Comparison of ENCODE assay signal across 11 cellular contexts in genomic region chr3:62607287-62608029, GRCh38.
DNase-seq lines count a peak whose midpoint lies in the region; ATAC-seq and TF ChIP-seq lines count a peak whose summit lies in the region.
"Had no signal": no experiment of that assay in that cellular context is flagged by ENCODE, and none has a peak within 500 bp of the region (broad histone marks: within the 10 kb centered on the region; RNA-seq: fewer than 3 reads in every experiment).

No MANE protein-coding gene starts in this region.

- H3K4me1 ChIP-seq in naive thymus-derived CD4-positive, alpha-beta T cell (ENCODE audit: control insufficient read depth in 2 of 2, insufficient read depth in 2 of 2, low read length in 2 of 2) = no peaks in the 10 kb centered on the region

- H3K27me3 ChIP-seq in CD4-positive, alpha-beta T cell (ENCODE audit: control insufficient read depth, insufficient read depth, low read length) = no peaks in the 10 kb centered on the region
- H3K27me3 ChIP-seq in naive thymus-derived CD4-positive, alpha-beta T cell (ENCODE audit: control insufficient read depth in 2 of 2, insufficient read depth in 2 of 2, low read length in 2 of 2) = no peaks in the 10 kb centered on the region

- DNase-seq in GM04504 (ENCODE audit: low read depth) (peak; percentile 45), NCI-H510A (lab: John Stamatoyannopoulos, UW) (peak; percentile 46), renal cortical epithelial cell (ENCODE audit: low read depth) (peak; percentile 92), iPS-NIHi11 (ENCODE audit: low spot score) (no peak), NCI-H526 (lab: John Stamatoyannopoulos, UW) (no peak)
- DNase-seq in CD4-positive, alpha-beta T cell = no peak
- no peak for DNase-seq in naive thymus-derived CD4-positive, alpha-beta T cell
- DNase-seq: NCI-H1436 treated with DMSO at 0.1 percent for 48 hours had no signal

- TF ChIP-seq CTCF in CD4-positive, alpha-beta T cell (IDR thresholded peaks at IDR 0.05) = no peak

- H3K27ac ChIP-seq in CD4-positive, alpha-beta T cell (ENCODE audit: low read depth, low read length) = no peak overlapping the region
- no peak overlapping the region for H3K27ac ChIP-seq in naive thymus-derived CD4-positive, alpha-beta T cell (ENCODE audit: low read depth, low read length)

- peak; percentile 57 for ATAC-seq in esophagus mucosa
- ATAC-seq in CD4-positive, alpha-beta T cell (ENCODE audit: poor library complexity) = no peak
- ATAC-seq in naive thymus-derived CD4-positive, alpha-beta T cell = no peak
- ATAC-seq: stimulated activated memory B cell treated with anti-CD40 and anti-IgM and Interleukin-4, amounts not matched to agents 10 μg/mL and 1 μg/mL and 100 μg/mL, for 72 hours had no signal

- POLR2A ChIA-PET in CD4-positive, alpha-beta T cell (lab: Charles Lee) = no interaction called here
- POLR2A ChIA-PET in naive thymus-derived CD4-positive, alpha-beta T cell (lab: Charles Lee) = no interaction called here

- no peaks in the 10 kb centered on the region for H3K27me3 Mint-ChIP-seq in CD4-positive, alpha-beta T cell
- H3K27me3 Mint-ChIP-seq in naive thymus-derived CD4-positive, alpha-beta T cell = peaks cover 0 to 13% (median 0%) of the 10 kb centered on the region in 5 donors
- H3K27me3 Mint-ChIP-seq: dendritic cell treated with granulocyte-macrophage colony-stimulating factor and Interleukin-4, amounts not matched to agents 40 ng/mL and 50 ng/mL, for 4 days; stimulated activated memory B cell treated with anti-CD40 and anti-IgM and Interleukin-4, amounts not matched to agents 10 μg/mL and 1 μg/mL and 100 μg/mL, for 72 hours had no signal

- no peaks in the 10 kb centered on the region for H3K9me3 ChIP-seq in CD4-positive, alpha-beta T cell (ENCODE audit: control insufficient read depth, low read length)
- no peaks in the 10 kb centered on the region for H3K9me3 ChIP-seq in naive thymus-derived CD4-positive, alpha-beta T cell (ENCODE audit: control insufficient read depth in 2 of 3, low read length in 3 of 3)

- no peak overlapping the region for H3K4me3 ChIP-seq in naive thymus-derived CD4-positive, alpha-beta T cell (ENCODE audit: low read length)

- H3K4me3 Mint-ChIP-seq in CD4-positive, alpha-beta T cell = no peak overlapping the region
- H3K4me3 Mint-ChIP-seq in naive thymus-derived CD4-positive, alpha-beta T cell = no peak overlapping the region
- H3K4me3 Mint-ChIP-seq: dendritic cell treated with granulocyte-macrophage colony-stimulating factor and Interleukin-4, amounts not matched to agents 40 ng/mL and 50 ng/mL, for 4 days; stimulated activated memory B cell treated with anti-CD40 and anti-IgM and Interleukin-4, amounts not matched to agents 10 μg/mL and 1 μg/mL and 100 μg/mL, for 72 hours had no signal

- H3K36me3 Mint-ChIP-seq in CD4-positive, alpha-beta T cell (ENCODE audit: low read depth) = no peaks in the 10 kb centered on the region
- H3K36me3 Mint-ChIP-seq in naive thymus-derived CD4-positive, alpha-beta T cell = no peaks in the 10 kb centered on the region
- H3K36me3 Mint-ChIP-seq: stimulated activated memory B cell treated with anti-CD40 and anti-IgM and Interleukin-4, amounts not matched to agents 10 μg/mL and 1 μg/mL and 100 μg/mL, for 72 hours had no signal

- CTCF ChIA-PET in CD4-positive, alpha-beta T cell (lab: Charles Lee) = no interaction called here
- CTCF ChIA-PET in naive thymus-derived CD4-positive, alpha-beta T cell (lab: Charles Lee) = no interaction called here

- no peaks in the 10 kb centered on the region for H3K4me1 Mint-ChIP-seq in CD4-positive, alpha-beta T cell (ENCODE audit: low read depth)
- no peaks in the 10 kb centered on the region for H3K4me1 Mint-ChIP-seq in naive thymus-derived CD4-positive, alpha-beta T cell
- H3K4me1 Mint-ChIP-seq: stimulated activated memory B cell treated with anti-CD40 and anti-IgM and Interleukin-4, amounts not matched to agents 10 μg/mL and 1 μg/mL and 100 μg/mL, for 72 hours had no signal

- H3K36me3 ChIP-seq in naive thymus-derived CD4-positive, alpha-beta T cell (ENCODE audit: control insufficient read depth in 2 of 3, insufficient read depth in 3 of 3, low read length in 3 of 3) = no peaks in the 10 kb centered on the region

- no peaks in the 10 kb centered on the region for H3K9me3 Mint-ChIP-seq in CD4-positive, alpha-beta T cell
- H3K9me3 Mint-ChIP-seq in naive thymus-derived CD4-positive, alpha-beta T cell = peaks cover 0 to 9% (median 0%) of the 10 kb centered on the region in 11 donors
- H3K9me3 Mint-ChIP-seq: dendritic cell treated with granulocyte-macrophage colony-stimulating factor and Interleukin-4, amounts not matched to agents 40 ng/mL and 50 ng/mL, for 4 days; stimulated activated memory B cell treated with anti-CD40 and anti-IgM and Interleukin-4, amounts not matched to agents 10 μg/mL and 1 μg/mL and 100 μg/mL, for 72 hours had no signal

- intact Hi-C loops in CD4-positive, alpha-beta T cell (cut with DNase I, micrococcal nuclease) = no loop called here
- intact Hi-C loops in naive thymus-derived CD4-positive, alpha-beta T cell (cut with micrococcal nuclease) = no loop called here

- H3K27ac Mint-ChIP-seq in CD4-positive, alpha-beta T cell = no peak overlapping the region
- H3K27ac Mint-ChIP-seq in naive thymus-derived CD4-positive, alpha-beta T cell = no peak overlapping the region
- H3K27ac Mint-ChIP-seq: dendritic cell treated with granulocyte-macrophage colony-stimulating factor and Interleukin-4, amounts not matched to agents 40 ng/mL and 50 ng/mL, for 4 days; stimulated activated memory B cell treated with anti-CD40 and anti-IgM and Interleukin-4, amounts not matched to agents 10 μg/mL and 1 μg/mL and 100 μg/mL, for 72 hours had no signal

Comparison
In these comparisons a context has a peak if more than half of its experiments do, and no peak if none do; other contexts are left out.
1. DNase-seq: peak in GM04504 (single experiment), NCI-H510A (single experiment) and renal cortical epithelial cell (single experiment); none in CD4-positive, alpha-beta T cell (0 of 10), iPS-NIHi11 (single experiment), naive thymus-derived CD4-positive, alpha-beta T cell (0 of 9) and NCI-H526 (0 of 2).